In the genomic region with DNA sequence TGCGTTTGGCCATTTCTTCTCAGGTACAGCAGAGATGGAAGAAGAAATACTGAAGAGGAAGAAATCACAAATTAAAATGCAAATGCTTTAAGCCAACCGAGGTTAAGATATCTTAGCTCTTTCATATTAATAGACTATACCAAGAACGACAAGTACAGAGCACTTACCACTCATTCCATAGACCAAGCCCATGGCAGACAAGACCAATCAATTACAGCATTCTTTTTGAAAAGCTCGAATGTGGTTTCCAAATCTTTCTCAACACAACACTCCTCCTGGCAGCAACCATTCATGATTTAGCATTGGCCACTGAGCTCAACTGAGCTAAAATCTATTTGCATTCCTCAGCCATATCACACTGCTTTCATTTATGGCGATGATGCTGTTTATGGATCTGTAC, we compare ENCODE assay signal across 1 cellular context.
A peak's percentile ranks its signal among the peaks of the same experiment; 100 is the strongest.
TF ChIP-seq lines count a peak whose summit lies in the region.

No MANE protein-coding gene starts in this region.

TF ChIP-seq in K562, 482 proteins besides CTCF, POLR2A, EP300 and RAD21 (continued from another document):
- TF ChIP-seq, protein P1, sequence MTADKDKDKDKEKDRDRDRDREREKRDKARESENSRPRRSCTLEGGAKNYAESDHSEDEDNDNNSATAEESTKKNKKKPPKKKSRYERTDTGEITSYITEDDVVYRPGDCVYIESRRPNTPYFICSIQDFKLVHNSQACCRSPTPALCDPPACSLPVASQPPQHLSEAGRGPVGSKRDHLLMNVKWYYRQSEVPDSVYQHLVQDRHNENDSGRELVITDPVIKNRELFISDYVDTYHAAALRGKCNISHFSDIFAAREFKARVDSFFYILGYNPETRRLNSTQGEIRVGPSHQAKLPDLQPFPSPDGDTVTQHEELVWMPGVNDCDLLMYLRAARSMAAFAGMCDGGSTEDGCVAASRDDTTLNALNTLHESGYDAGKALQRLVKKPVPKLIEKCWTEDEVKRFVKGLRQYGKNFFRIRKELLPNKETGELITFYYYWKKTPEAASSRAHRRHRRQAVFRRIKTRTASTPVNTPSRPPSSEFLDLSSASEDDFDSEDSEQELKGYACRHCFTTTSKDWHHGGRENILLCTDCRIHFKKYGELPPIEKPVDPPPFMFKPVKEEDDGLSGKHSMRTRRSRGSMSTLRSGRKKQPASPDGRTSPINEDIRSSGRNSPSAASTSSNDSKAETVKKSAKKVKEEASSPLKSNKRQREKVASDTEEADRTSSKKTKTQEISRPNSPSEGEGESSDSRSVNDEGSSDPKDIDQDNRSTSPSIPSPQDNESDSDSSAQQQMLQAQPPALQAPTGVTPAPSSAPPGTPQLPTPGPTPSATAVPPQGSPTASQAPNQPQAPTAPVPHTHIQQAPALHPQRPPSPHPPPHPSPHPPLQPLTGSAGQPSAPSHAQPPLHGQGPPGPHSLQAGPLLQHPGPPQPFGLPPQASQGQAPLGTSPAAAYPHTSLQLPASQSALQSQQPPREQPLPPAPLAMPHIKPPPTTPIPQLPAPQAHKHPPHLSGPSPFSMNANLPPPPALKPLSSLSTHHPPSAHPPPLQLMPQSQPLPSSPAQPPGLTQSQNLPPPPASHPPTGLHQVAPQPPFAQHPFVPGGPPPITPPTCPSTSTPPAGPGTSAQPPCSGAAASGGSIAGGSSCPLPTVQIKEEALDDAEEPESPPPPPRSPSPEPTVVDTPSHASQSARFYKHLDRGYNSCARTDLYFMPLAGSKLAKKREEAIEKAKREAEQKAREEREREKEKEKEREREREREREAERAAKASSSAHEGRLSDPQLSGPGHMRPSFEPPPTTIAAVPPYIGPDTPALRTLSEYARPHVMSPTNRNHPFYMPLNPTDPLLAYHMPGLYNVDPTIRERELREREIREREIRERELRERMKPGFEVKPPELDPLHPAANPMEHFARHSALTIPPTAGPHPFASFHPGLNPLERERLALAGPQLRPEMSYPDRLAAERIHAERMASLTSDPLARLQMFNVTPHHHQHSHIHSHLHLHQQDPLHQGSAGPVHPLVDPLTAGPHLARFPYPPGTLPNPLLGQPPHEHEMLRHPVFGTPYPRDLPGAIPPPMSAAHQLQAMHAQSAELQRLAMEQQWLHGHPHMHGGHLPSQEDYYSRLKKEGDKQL (CRISPR knock-in tag; IDR thresholded peaks at IDR 0.05; ENCODE audit: borderline replicate concordance) = no peak
- TF ChIP-seq, protein P2, sequence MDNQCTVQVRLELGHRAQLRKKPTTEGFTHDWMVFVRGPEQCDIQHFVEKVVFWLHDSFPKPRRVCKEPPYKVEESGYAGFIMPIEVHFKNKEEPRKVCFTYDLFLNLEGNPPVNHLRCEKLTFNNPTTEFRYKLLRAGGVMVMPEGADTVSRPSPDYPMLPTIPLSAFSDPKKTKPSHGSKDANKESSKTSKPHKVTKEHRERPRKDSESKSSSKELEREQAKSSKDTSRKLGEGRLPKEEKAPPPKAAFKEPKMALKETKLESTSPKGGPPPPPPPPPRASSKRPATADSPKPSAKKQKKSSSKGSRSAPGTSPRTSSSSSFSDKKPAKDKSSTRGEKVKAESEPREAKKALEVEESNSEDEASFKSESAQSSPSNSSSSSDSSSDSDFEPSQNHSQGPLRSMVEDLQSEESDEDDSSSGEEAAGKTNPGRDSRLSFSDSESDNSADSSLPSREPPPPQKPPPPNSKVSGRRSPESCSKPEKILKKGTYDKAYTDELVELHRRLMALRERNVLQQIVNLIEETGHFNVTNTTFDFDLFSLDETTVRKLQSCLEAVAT (IDR thresholded peaks at IDR 0.05) = peak in 1 of 2 experiments; percentile 79; a peak in 2 of 4 replicates
